Comparison of ENCODE assay signal across 21 cellular contexts in the genomic region with DNA sequence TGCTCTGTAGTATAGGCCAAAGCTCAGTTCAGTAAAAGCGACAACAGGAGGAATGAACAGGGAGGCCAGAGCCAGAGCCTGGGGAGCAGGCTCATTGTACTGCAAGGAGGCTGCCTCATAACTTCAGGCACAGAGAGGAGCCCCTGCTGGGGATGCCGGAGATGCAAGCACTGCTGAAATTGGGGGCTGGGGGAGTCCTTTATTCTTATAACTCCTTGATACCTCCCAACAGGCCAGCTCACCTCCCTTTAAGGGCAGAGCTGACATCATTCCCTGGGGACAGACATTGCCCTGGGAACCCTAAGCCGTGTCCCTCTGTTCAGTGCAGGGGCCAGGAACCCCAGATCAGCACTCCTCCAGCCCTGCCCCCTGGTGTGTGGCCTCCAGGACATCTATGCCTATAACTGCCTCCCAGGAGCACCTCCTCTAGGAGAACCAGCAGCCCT.
DNase-seq lines count a peak whose midpoint lies in the region; ATAC-seq, FAIRE-seq and TF ChIP-seq lines count a peak whose summit lies in the region.
"Had no signal": no experiment of that assay in that cellular context is flagged by ENCODE, and none has a peak within 500 bp of the region (broad histone marks: within the 10 kb centered on the region; RNA-seq: fewer than 3 reads in every experiment).

No MANE protein-coding gene starts in this region.

- CTCF ChIA-PET in HEK293 (lab: Yijun Ruan, JAX) (no interaction called here), K562 (lab: Yijun Ruan, JAX; ENCODE audit: low intra/inter-chr PET ratio) (no interaction called here)

- DNase-seq in K562 (ENCODE audit: extremely low read depth in 1 of 4, low spot score in 3 of 4) = no peak
- DNase-seq in osteocyte (ENCODE audit: extremely low spot score, unreplicated experiment) = peak; percentile 77
- no peak for DNase-seq in SKM-1 (lab: John Stamatoyannopoulos, UW; ENCODE audit: unreplicated experiment)
- DNase-seq in stimulated activated CD4-positive, alpha-beta T cell treated with anti-CD3 and anti-CD28 coated beads, Interleukin-1b, Interleukin-23, amount 100 ng/mL, for 48 hours = no peak
- no peak for DNase-seq in NCI-H2227 treated with DMSO at 0.1 percent for 48 hours (lab: John Stamatoyannopoulos, UW)
- no peak for DNase-seq in endothelial cell (ENCODE audit: low spot score)
- DNase-seq: Caco-2, HCEC 1CT, MG63, NCI-H2029, NCI-H226, NCI-H510A, NCI-H69, SHP77 treated with DMSO at 0.1 percent for 48 hours had no signal

- H3K9me3 ChIP-seq in HEK293 (ENCODE audit: control insufficient read depth, insufficient read depth, low read depth, low read length) = no peaks in the 10 kb centered on the region
- H3K9me3 ChIP-seq in K562 (replicated peaks; ENCODE audit: control insufficient read depth, insufficient read depth, low read depth, low read length) = no peaks in the 10 kb centered on the region
- H3K9me3 ChIP-seq: Caco-2, MG63 had no signal

- TF ChIP-seq EP300 in K562 (IDR thresholded peaks at IDR 0.05; ENCODE audit: low read length) = no peak

- H2AFZ ChIP-seq in K562 (ENCODE audit: low read depth, low read length) = peak overlapping the region; percentile 43; the same call in 1 of the 2 replicates

- H3K9ac ChIP-seq in K562 (ENCODE audit: insufficient read depth in 1 of 2, low read depth in 2 of 2, low read length in 2 of 2) = no peak overlapping the region

- no peaks in the 10 kb centered on the region for H3K27me3 ChIP-seq in K562 (ENCODE audit: control insufficient read depth in 2 of 2, insufficient read depth in 2 of 2, low read length in 2 of 2)
- H3K27me3 ChIP-seq: MG63 had no signal

- POLR2A ChIA-PET in HEK293 (lab: Yijun Ruan, JAX) = no interaction called here
- POLR2A ChIA-PET in K562 (lab: Yijun Ruan, JAX) = interaction anchor here (1.2 kb wide), 1 partner anchor 11 kb away, joined by 3 read pairs; no protein-coding TSS in a partner anchor

- TF ChIP-seq CTCF in HEK293 (tag by site-specific recombination; IDR thresholded peaks at IDR 0.05) = no peak
- no peak for TF ChIP-seq CTCF in K562 (IDR thresholded peaks at IDR 0.05 in 2 of 3, conservative IDR thresholded peaks at IDR 0.05 in 1 of 3; ENCODE audit: insufficient read depth in 2 of 3, low read depth in 1 of 3, low read length in 3 of 3)
- TF ChIP-seq CTCF in osteocyte (IDR thresholded peaks at IDR 0.05) = no peak
- TF ChIP-seq CTCF in endothelial cell (IDR thresholded peaks at IDR 0.05; ENCODE audit: unreplicated experiment) = no peak

- H3K79me2 ChIP-seq in K562 (ENCODE audit: control insufficient read depth, insufficient read depth, low read length) = no peaks in the 10 kb centered on the region

- in situ Hi-C loops in K562 (cut with MboI) = no loop called here

- intact Hi-C loops in K562 (cut with micrococcal nuclease) = no loop called here

- no TSS peak for BruUV-seq in K562 (replicated peaks; lab: Mats Ljungman, UMichigan)

- H3K4me1 Mint-ChIP-seq in osteocyte (ENCODE audit: unreplicated experiment) (no peaks in the 10 kb centered on the region), endothelial cell (ENCODE audit: unreplicated experiment) (peaks cover 6% of the 10 kb centered on the region)

- no peak for TF ChIP-seq POLR2A in K562 (conservative IDR thresholded peaks at IDR 0.05)

- H3K4me2 ChIP-seq in K562 (ENCODE audit: insufficient read depth, low read length) = no peak overlapping the region

- H3K27me3 Mint-ChIP-seq in osteocyte (ENCODE audit: unreplicated experiment) (peaks cover 21% of the 10 kb centered on the region), endothelial cell (ENCODE audit: unreplicated experiment) (no peaks in the 10 kb centered on the region)

- H3K27ac Mint-ChIP-seq in osteocyte (ENCODE audit: unreplicated experiment) (no peak overlapping the region), endothelial cell (ENCODE audit: unreplicated experiment) (no peak overlapping the region)
- H3K27ac Mint-ChIP-seq: CD8-positive, alpha-beta T cell had no signal

- H3K27ac ChIP-seq in HEK293 (ENCODE audit: extremely low read depth, low read depth, low read length) (no peak overlapping the region), K562 (ENCODE audit: extremely low read depth, low read depth, low read length) (no peak overlapping the region)
- H3K27ac ChIP-seq: C4-2B, RWPE1 had no signal

- peak; percentile 68 for ATAC-seq in K562
- ATAC-seq: CD8-positive, alpha-beta T cell; HepG2 had no signal

- H3K36me3 Mint-ChIP-seq in osteocyte (ENCODE audit: unreplicated experiment) (no peaks in the 10 kb centered on the region), endothelial cell (ENCODE audit: low read depth, unreplicated experiment) (no peaks in the 10 kb centered on the region)
- H3K36me3 Mint-ChIP-seq: CD8-positive, alpha-beta T cell had no signal

- H3K4me3 Mint-ChIP-seq in osteocyte (ENCODE audit: unreplicated experiment) = no peak overlapping the region
- no peak overlapping the region for H3K4me3 Mint-ChIP-seq in endothelial cell (ENCODE audit: unreplicated experiment)
- H3K4me3 Mint-ChIP-seq: CD8-positive, alpha-beta T cell had no signal

- H3K9me1 ChIP-seq in K562 (ENCODE audit: control insufficient read depth, insufficient read depth, low read length) = no peaks in the 10 kb centered on the region

- no peaks in the 10 kb centered on the region for H4K20me1 ChIP-seq in K562 (replicated peaks; ENCODE audit: control insufficient read depth, insufficient read depth, low read length)

- H3K4me3 ChIP-seq in HEK293 (ENCODE audit: low read depth, low read length) (no peak overlapping the region), K562 (no peak overlapping the region)
- H3K4me3 ChIP-seq: MG63 had no signal

- H3K9me3 Mint-ChIP-seq in osteocyte (ENCODE audit: unreplicated experiment) (no peaks in the 10 kb centered on the region), endothelial cell (ENCODE audit: unreplicated experiment) (no peaks in the 10 kb centered on the region)
- H3K9me3 Mint-ChIP-seq: CD8-positive, alpha-beta T cell had no signal

- no peak for TF ChIP-seq RAD21 in K562 (CRISPR knock-in tag; conservative IDR thresholded peaks at IDR 0.05 in 1 of 2, IDR thresholded peaks at IDR 0.05 in 1 of 2)

- H3K4me1 ChIP-seq in HEK293 (ENCODE audit: control insufficient read depth, insufficient read depth, low read length) = no peaks in the 10 kb centered on the region
- peaks cover 0 to 5% of the 10 kb centered on the region in 2 experiments; a peak in 1 of 5 replicates for H3K4me1 ChIP-seq in K562 (replicated peaks in 1 of 2; ENCODE audit: control insufficient read depth in 2 of 2, insufficient read depth in 2 of 2, low read length in 2 of 2)
- H3K4me1 ChIP-seq: Caco-2 had no signal

- FAIRE-seq in K562 (lab: Jason Lieb, UNC) = no peak
- FAIRE-seq: G401.6, H1, HepG2 had no signal

- H3K36me3 ChIP-seq in HEK293 (ENCODE audit: control insufficient read depth in 2 of 2, insufficient read depth in 1 of 2, low read length in 2 of 2) (no peaks in the 10 kb centered on the region), K562 (ENCODE audit: control insufficient read depth, insufficient read depth, low read length) (no peaks in the 10 kb centered on the region)
- H3K36me3 ChIP-seq: MG63 had no signal

- 55% methylated on average over 3 of the region's 3 CpGs for WGBS in K562 (ENCODE audit: insufficient coverage, low coverage, missing lambda C conversion rate)

TF ChIP-seq in HEK293, 187 proteins besides CTCF, POLR2A, EP300 and RAD21 (continues in another document):
- TF ChIP-seq TCF7L2 (IDR thresholded peaks at IDR 0.05; ENCODE audit: borderline replicate concordance, low read depth, low read length) = no peak
- TF ChIP-seq ZIC2 (tag by site-specific recombination; IDR thresholded peaks at IDR 0.05) = 0 out of 2 replicates have a peak, but pooled peaks have one; percentile 10
- TF ChIP-seq ZNF366 (tag by site-specific recombination; conservative IDR thresholded peaks at IDR 0.05) = no peak
- TF ChIP-seq ZNF514 (tag by site-specific recombination; IDR thresholded peaks at IDR 0.05) = no peak
- TF ChIP-seq, protein P1, sequence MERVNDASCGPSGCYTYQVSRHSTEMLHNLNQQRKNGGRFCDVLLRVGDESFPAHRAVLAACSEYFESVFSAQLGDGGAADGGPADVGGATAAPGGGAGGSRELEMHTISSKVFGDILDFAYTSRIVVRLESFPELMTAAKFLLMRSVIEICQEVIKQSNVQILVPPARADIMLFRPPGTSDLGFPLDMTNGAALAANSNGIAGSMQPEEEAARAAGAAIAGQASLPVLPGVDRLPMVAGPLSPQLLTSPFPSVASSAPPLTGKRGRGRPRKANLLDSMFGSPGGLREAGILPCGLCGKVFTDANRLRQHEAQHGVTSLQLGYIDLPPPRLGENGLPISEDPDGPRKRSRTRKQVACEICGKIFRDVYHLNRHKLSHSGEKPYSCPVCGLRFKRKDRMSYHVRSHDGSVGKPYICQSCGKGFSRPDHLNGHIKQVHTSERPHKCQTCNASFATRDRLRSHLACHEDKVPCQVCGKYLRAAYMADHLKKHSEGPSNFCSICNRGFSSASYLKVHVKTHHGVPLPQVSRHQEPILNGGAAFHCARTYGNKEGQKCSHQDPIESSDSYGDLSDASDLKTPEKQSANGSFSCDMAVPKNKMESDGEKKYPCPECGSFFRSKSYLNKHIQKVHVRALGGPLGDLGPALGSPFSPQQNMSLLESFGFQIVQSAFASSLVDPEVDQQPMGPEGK (tag by site-specific recombination; IDR thresholded peaks at IDR 0.05) = no peak
- no peak for TF ChIP-seq ZNF837 (tag by site-specific recombination; IDR thresholded peaks at IDR 0.05)

TF ChIP-seq in K562, 482 proteins besides CTCF, POLR2A, EP300 and RAD21:
- TF ChIP-seq ZNF263 (CRISPR knock-in tag; IDR thresholded peaks at IDR 0.05; ENCODE audit: borderline replicate concordance) (peak; percentile 82), GTF2A2 (tag; IDR thresholded peaks at IDR 0.05) (no peak)
